In the genomic region with DNA sequence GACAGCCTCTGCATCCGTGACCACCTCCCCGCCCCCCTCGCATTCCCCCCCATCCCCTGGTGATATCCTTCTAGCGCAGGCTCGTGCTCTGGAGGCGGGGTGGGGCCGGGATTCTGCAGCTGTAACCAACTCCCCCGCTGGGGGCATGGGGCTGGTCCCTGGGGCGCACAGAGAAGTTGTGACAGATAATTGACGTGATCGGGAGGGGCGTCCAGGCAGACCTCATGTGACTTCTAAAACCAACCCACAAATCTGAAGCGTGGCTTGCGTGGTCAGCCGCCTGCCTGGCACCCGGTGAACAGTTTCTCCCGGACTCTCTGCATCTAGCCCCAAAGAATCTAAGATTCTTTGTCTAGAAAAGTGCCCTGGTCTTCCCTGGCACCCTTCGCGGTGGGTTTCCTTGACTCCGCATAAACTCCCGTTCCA, we compare ENCODE assay signal across 8 cellular contexts.
DNase-seq lines count a peak whose midpoint lies in the region; ATAC-seq and TF ChIP-seq lines count a peak whose summit lies in the region.

No MANE protein-coding gene starts in this region.

- WGBS in upper lobe of left lung, 2 donors = 2 to 4% methylated on average over 16 of the region's 21 CpGs

- peak overlapping the region; percentile 48 for H3K4me3 ChIP-seq in effector memory CD4-positive, alpha-beta T cell (ENCODE audit: insufficient read depth, low read depth, low read length, poor library complexity, severe bottlenecking)
- H3K4me3 ChIP-seq in upper lobe of left lung = peak overlapping the region; percentile 30 to 58 (median 47)

- TF ChIP-seq POLR2A in upper lobe of left lung (IDR thresholded peaks at IDR 0.05) = no peak

- no peaks in the 10 kb centered on the region for H3K36me3 ChIP-seq in effector memory CD4-positive, alpha-beta T cell (ENCODE audit: control insufficient read depth, insufficient read depth, low read length)
- H3K36me3 ChIP-seq in upper lobe of left lung = no peaks in the 10 kb centered on the region

- peaks cover 7% of the 10 kb centered on the region for H3K4me1 ChIP-seq in effector memory CD4-positive, alpha-beta T cell (ENCODE audit: control insufficient read depth, insufficient read depth, low read length, poor library complexity, severe bottlenecking)
- peaks cover 16 to 23% (median 18%) of the 10 kb centered on the region in 4 donors for H3K4me1 ChIP-seq in upper lobe of left lung

- H3K9me3 ChIP-seq in effector memory CD4-positive, alpha-beta T cell (ENCODE audit: control insufficient read depth, low read length) = no peaks in the 10 kb centered on the region
- no peaks in the 10 kb centered on the region for H3K9me3 ChIP-seq in upper lobe of left lung

- no peak for TF ChIP-seq EP300 in upper lobe of left lung (IDR thresholded peaks at IDR 0.05)

- ATAC-seq in Right ventricle myocardium inferior (peak; percentile 27), upper lobe of left lung (ENCODE audit: low FRiP score in 2 of 2) (peak; percentile 43 to 61), HG03139 (IDR thresholded peaks at IDR 0.05; ENCODE audit: unreplicated experiment) (no peak)

- no peak overlapping the region for H3K27ac ChIP-seq in effector memory CD4-positive, alpha-beta T cell (ENCODE audit: insufficient read depth, low read length, poor library complexity, severe bottlenecking)
- peak overlapping the region; percentile 81 to 86 (median 85) for H3K27ac ChIP-seq in upper lobe of left lung

- peaks cover 13% of the 10 kb centered on the region for H3K27me3 ChIP-seq in effector memory CD4-positive, alpha-beta T cell (replicated peaks; ENCODE audit: control insufficient read depth, insufficient read depth, low read length, poor library complexity, severe bottlenecking)
- no peaks in the 10 kb centered on the region for H3K27me3 ChIP-seq in upper lobe of left lung

- intact Hi-C loops in Right ventricle myocardium inferior (cut with DNase I) (no loop called here), cardiac septum (cut with DNase I) (no loop called here)

- no peak for TF ChIP-seq CTCF in upper lobe of left lung (IDR thresholded peaks at IDR 0.05)

- DNase-seq in Right ventricle myocardium inferior (ENCODE audit: missing footprints) = no peak
- no peak for DNase-seq in cardiac septum (ENCODE audit: low spot score)
- DNase-seq in effector memory CD4-positive, alpha-beta T cell = no peak
- DNase-seq in mesenteric fat pad (ENCODE audit: low spot score) = peak; percentile 84
- peak; percentile 34 to 79 for DNase-seq in upper lobe of left lung
- DNase-seq in activated CD8-positive, alpha-beta memory T cell treated with anti-CD3 and anti-CD28 coated beads, Interleukin-2, amount 50 U/mL, for 4 hours = no peak
- no peak for DNase-seq in activated CD4-positive, CD25-positive, alpha-beta regulatory T cell treated with anti-CD3 and anti-CD28 coated beads, Interleukin-2, amount 50 U/mL, for 72 hours

Comparison
In these comparisons a context has a peak if more than half of its experiments do, and no peak if none do; other contexts are left out.
1. DNase-seq: peak in mesenteric fat pad (single experiment) and upper lobe of left lung (2 of 2); none in Right ventricle myocardium inferior (single experiment), cardiac septum (single experiment), effector memory CD4-positive, alpha-beta T cell (0 of 3), activated CD8-positive, alpha-beta memory T cell treated with anti-CD3 and anti-CD28 coated beads, Interleukin-2, amount 50 U/mL, for 4 hours (single experiment) and activated CD4-positive, CD25-positive, alpha-beta regulatory T cell treated with anti-CD3 and anti-CD28 coated beads, Interleukin-2, amount 50 U/mL, for 72 hours (single experiment).